15 cellular contexts compared by ENCODE assay signal in the genomic region with DNA sequence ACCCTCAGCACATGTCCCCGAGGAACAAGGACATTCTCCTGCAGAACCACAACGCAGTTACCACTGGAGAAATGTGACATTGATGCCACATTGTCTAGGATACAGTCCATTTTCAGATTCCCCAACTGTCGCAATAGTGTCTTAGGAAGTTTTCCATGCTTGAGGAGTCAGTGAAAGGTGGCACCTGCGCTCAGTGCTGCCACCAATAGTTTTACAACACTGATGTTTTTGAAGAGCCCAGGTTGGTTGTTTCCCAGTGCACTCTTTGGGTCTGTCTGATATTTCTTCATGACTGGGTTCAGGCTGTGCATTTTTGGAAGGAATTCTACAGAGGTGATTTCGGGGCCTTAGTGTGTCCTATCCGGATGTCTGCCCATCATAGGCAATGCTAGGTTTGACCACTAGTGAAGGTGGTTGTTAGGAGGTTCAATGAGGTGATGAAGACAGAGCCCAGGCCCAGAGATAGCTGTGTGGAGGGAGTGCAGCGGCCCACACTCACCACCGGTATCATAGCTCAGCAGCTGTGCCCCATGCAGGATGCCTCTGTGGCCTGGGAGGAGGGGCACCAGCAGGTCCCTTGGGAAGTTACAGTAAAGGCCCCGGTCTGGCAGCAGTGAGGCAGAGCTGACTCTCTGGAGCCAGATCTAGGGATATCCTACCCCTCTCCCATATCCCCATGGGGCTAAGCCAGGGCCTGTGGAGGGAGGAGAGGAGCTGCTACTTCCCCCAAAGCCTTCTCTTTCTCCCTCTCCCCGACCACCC.
DNase-seq lines count a peak whose midpoint lies in the region; ATAC-seq and TF ChIP-seq lines count a peak whose summit lies in the region.
"Had no signal": no experiment of that assay in that cellular context is flagged by ENCODE, and none has a peak within 500 bp of the region (broad histone marks: within the 10 kb centered on the region; RNA-seq: fewer than 3 reads in every experiment).

No MANE protein-coding gene starts in this region.

- H3K27ac Mint-ChIP-seq in stimulated activated naive B cell treated with anti-CD40 and anti-IgM and Interleukin-4, amounts not matched to agents 10 μg/mL and 1 μg/mL and 100 μg/mL, for 72 hours, result peak overlapping the region; percentile 73
- H3K27ac Mint-ChIP-seq: activated naive CD4-positive, alpha-beta T cell treated with anti-CD3 and anti-CD28 coated beads, Interleukin-2, amount 50 U/mL, for 24 hours; natural killer cell treated with Interleukin-12 subunit alpha and Interleukin-12 subunit beta and Interleukin-15 and Interleukin-18, amount 100 ng/mL, for 72 hours; T-helper 1 cell treated with Interleukin-12 subunit alpha and Interleukin-12 subunit beta and Interleukin-4 antibody, amounts not matched to agents 30 μg/mL and 1 μg/mL, for 36 hours had no signal

- peak overlapping the region; percentile 53 to 86 (median 74) for H3K27ac ChIP-seq in heart right ventricle
- H3K27ac ChIP-seq in A673 (ENCODE audit: low read depth, low read length, poor library complexity, severe bottlenecking), result no peak overlapping the region
- H3K27ac ChIP-seq in SK-N-SH (ENCODE audit: low read depth in 2 of 2, low read length in 1 of 2), result no peak overlapping the region; a peak in 1 of 4 replicates
- H3K27ac ChIP-seq: A549 had no signal

- no peak for TF ChIP-seq EP300 in SK-N-SH (IDR thresholded peaks at IDR 0.05; ENCODE audit: borderline replicate concordance in 1 of 2, low read depth in 1 of 2, low read length in 1 of 2)

- H3K27me3 Mint-ChIP-seq in stimulated activated naive B cell treated with anti-CD40 and anti-IgM and Interleukin-4, amounts not matched to agents 10 μg/mL and 1 μg/mL and 100 μg/mL, for 72 hours, result no peaks in the 10 kb centered on the region
- H3K27me3 Mint-ChIP-seq: activated naive CD4-positive, alpha-beta T cell treated with anti-CD3 and anti-CD28 coated beads, Interleukin-2, amount 50 U/mL, for 24 hours; natural killer cell treated with Interleukin-12 subunit alpha and Interleukin-12 subunit beta and Interleukin-15 and Interleukin-18, amount 100 ng/mL, for 72 hours had no signal

- peaks cover 16 to 57% (median 53%) of the 10 kb centered on the region in 9 donors for H3K4me1 ChIP-seq in heart right ventricle
- H3K4me1 ChIP-seq in A673 (ENCODE audit: insufficient read depth, low read length, poor library complexity, severe bottlenecking), result no peaks in the 10 kb centered on the region
- peaks cover 0 to 44% of the 10 kb centered on the region in 2 experiments; a peak in 1 of 4 replicates for H3K4me1 ChIP-seq in SK-N-SH (ENCODE audit: control insufficient read depth in 1 of 2, insufficient read depth in 2 of 2, low read depth in 1 of 2, low read length in 1 of 2)
- H3K4me1 ChIP-seq: A549 had no signal

- H3K36me3 Mint-ChIP-seq in stimulated activated naive B cell treated with anti-CD40 and anti-IgM and Interleukin-4, amounts not matched to agents 10 μg/mL and 1 μg/mL and 100 μg/mL, for 72 hours, result peaks cover 24 to 44% of the 10 kb centered on the region in 2 donors
- H3K36me3 Mint-ChIP-seq: natural killer cell treated with Interleukin-12 subunit alpha and Interleukin-12 subunit beta and Interleukin-15 and Interleukin-18, amount 100 ng/mL, for 72 hours had no signal

- no peaks in the 10 kb centered on the region for H3K9me3 Mint-ChIP-seq in stimulated activated naive B cell treated with anti-CD40 and anti-IgM and Interleukin-4, amounts not matched to agents 10 μg/mL and 1 μg/mL and 100 μg/mL, for 72 hours
- H3K9me3 Mint-ChIP-seq: activated naive CD4-positive, alpha-beta T cell treated with anti-CD3 and anti-CD28 coated beads, Interleukin-2, amount 50 U/mL, for 24 hours; natural killer cell treated with Interleukin-12 subunit alpha and Interleukin-12 subunit beta and Interleukin-15 and Interleukin-18, amount 100 ng/mL, for 72 hours; T-helper 1 cell treated with Interleukin-12 subunit alpha and Interleukin-12 subunit beta and Interleukin-4 antibody, amounts not matched to agents 30 μg/mL and 1 μg/mL, for 36 hours had no signal

- H3K9me3 ChIP-seq in heart right ventricle (no peaks in the 10 kb centered on the region), A673 (ENCODE audit: low read depth, low read length, poor library complexity, severe bottlenecking) (no peaks in the 10 kb centered on the region), SK-N-SH (no peaks in the 10 kb centered on the region)
- H3K9me3 ChIP-seq: A549, upper lobe of left lung had no signal

- CTCF ChIA-PET in A673 (lab: Charles Lee), result no interaction called here
- CTCF ChIA-PET in SK-N-SH (lab: Yijun Ruan, JAX), result interaction anchor here (0.6 to 2.7 kb wide), 8 partner anchors 10 to 219 kb away, joined by 3 to 18 read pairs (median 5); no protein-coding TSS in a partner anchor

- intact Hi-C loops in Right ventricle myocardium inferior (cut with DNase I), result loop anchor here (5.0 kb wide), 1 partner anchor 73 kb away; no protein-coding TSS in a partner anchor
- intact Hi-C loops in cardiac septum (cut with DNase I), result loop anchor here (5.0 kb wide), 2 partner anchors 58 to 73 kb away; no protein-coding TSS in a partner anchor
- intact Hi-C loops in heart right ventricle (cut with DNase I), result no loop called here
- intact Hi-C loops in A673 (cut with micrococcal nuclease; ENCODE audit: unreplicated experiment), result no loop called here

- H3K4me2 ChIP-seq in SK-N-SH, result no peak overlapping the region
- H3K4me2 ChIP-seq: A549 had no signal

- H4K20me1 ChIP-seq in SK-N-SH (ENCODE audit: insufficient read depth), result no peaks in the 10 kb centered on the region

- no peaks in the 10 kb centered on the region; the same call in 1 of the 2 replicates for H3K79me2 ChIP-seq in SK-N-SH (ENCODE audit: insufficient read depth)

- no peaks in the 10 kb centered on the region for H3F3A ChIP-seq in SK-N-SH (replicated peaks; ENCODE audit: insufficient read depth)

- TF ChIP-seq RAD21 in SK-N-SH (IDR thresholded peaks at IDR 0.05; ENCODE audit: low read length), result no peak

- H3K4me3 Mint-ChIP-seq in stimulated activated naive B cell treated with anti-CD40 and anti-IgM and Interleukin-4, amounts not matched to agents 10 μg/mL and 1 μg/mL and 100 μg/mL, for 72 hours, result no peak overlapping the region
- H3K4me3 Mint-ChIP-seq: activated naive CD4-positive, alpha-beta T cell treated with anti-CD3 and anti-CD28 coated beads, Interleukin-2, amount 50 U/mL, for 24 hours; natural killer cell treated with Interleukin-12 subunit alpha and Interleukin-12 subunit beta and Interleukin-15 and Interleukin-18, amount 100 ng/mL, for 72 hours; T-helper 1 cell treated with Interleukin-12 subunit alpha and Interleukin-12 subunit beta and Interleukin-4 antibody, amounts not matched to agents 30 μg/mL and 1 μg/mL, for 36 hours had no signal

- peak; percentile 27 for ATAC-seq in Right ventricle myocardium inferior
- ATAC-seq in heart right ventricle, result peak in 5 of 8 donors; percentile 15 to 44 (median 15)
- peak; percentile 77 to 81 for ATAC-seq in stimulated activated naive B cell treated with anti-CD40 and anti-IgM and Interleukin-4, amounts not matched to agents 10 μg/mL and 1 μg/mL and 100 μg/mL, for 72 hours (replicated peaks)
- ATAC-seq: natural killer cell treated with Interleukin-12 subunit alpha and Interleukin-12 subunit beta and Interleukin-15 and Interleukin-18, amount 100 ng/mL, for 72 hours had no signal

- H3K9ac ChIP-seq in SK-N-SH, result no peak overlapping the region

- peaks cover 49 to 77% of the 10 kb centered on the region in 2 donors for H3K4me1 Mint-ChIP-seq in stimulated activated naive B cell treated with anti-CD40 and anti-IgM and Interleukin-4, amounts not matched to agents 10 μg/mL and 1 μg/mL and 100 μg/mL, for 72 hours
- H3K4me1 Mint-ChIP-seq: activated naive CD4-positive, alpha-beta T cell treated with anti-CD3 and anti-CD28 coated beads, Interleukin-2, amount 50 U/mL, for 24 hours had no signal

- H3K4me3 ChIP-seq in heart right ventricle (no peak overlapping the region), A673 (ENCODE audit: low read depth, low read length, poor library complexity, severe bottlenecking) (no peak overlapping the region), SK-N-SH (ENCODE audit: low read depth in 2 of 2, low read length in 1 of 2) (no peak overlapping the region)
- H3K4me3 ChIP-seq: A549, upper lobe of left lung had no signal

- DNase-seq in Right ventricle myocardium inferior (ENCODE audit: missing footprints) (peak; percentile 23), cardiac septum (ENCODE audit: low spot score) (no peak), NCI-H82 (lab: John Stamatoyannopoulos, UW) (peak; percentile 71), heart right ventricle (no peak), putamen (ENCODE audit: low spot score) (no peak), A673 (ENCODE audit: low spot score) (no peak), SK-N-SH (no peak)
- peak; percentile 41 for DNase-seq in stimulated activated naive B cell treated with anti-CD40 and anti-IgM and Interleukin-4, amounts not matched to agents 10 μg/mL and 1 μg/mL and 100 μg/mL, for 72 hours
- DNase-seq: activated CD8-positive, alpha-beta memory T cell treated with anti-CD3 and anti-CD28 coated beads for 24 hours; NCI-H1436 treated with DMSO at 0.1 percent for 48 hours; upper lobe of left lung had no signal

- no peak for TF ChIP-seq CTCF in heart right ventricle (IDR thresholded peaks at IDR 0.05)
- TF ChIP-seq CTCF in A673 (conservative IDR thresholded peaks at IDR 0.05; ENCODE audit: low read depth, low read length), result no peak
- no peak for TF ChIP-seq CTCF in SK-N-SH (IDR thresholded peaks at IDR 0.05)

- H3K27me3 ChIP-seq in heart right ventricle, result no peaks in the 10 kb centered on the region
- H3K27me3 ChIP-seq in A673 (replicated peaks; ENCODE audit: insufficient read depth, low read depth, low read length, poor library complexity), result no peaks in the 10 kb centered on the region
- no peaks in the 10 kb centered on the region for H3K27me3 ChIP-seq in SK-N-SH (ENCODE audit: insufficient read depth)
- H3K27me3 ChIP-seq: upper lobe of left lung had no signal

- no TSS peak for BruUV-seq in A673 (replicated peaks; lab: Mats Ljungman, UMichigan)

- no peak overlapping the region for H2AFZ ChIP-seq in SK-N-SH (ENCODE audit: low read depth)

- H3K36me3 ChIP-seq in heart right ventricle (no peaks in the 10 kb centered on the region), A673 (ENCODE audit: insufficient read depth, low read length, poor library complexity, severe bottlenecking) (no peaks in the 10 kb centered on the region), SK-N-SH (replicated peaks in 1 of 2; ENCODE audit: control insufficient read depth in 1 of 2, insufficient read depth in 2 of 2, low read length in 1 of 2) (no peaks in the 10 kb centered on the region)

- no peaks in the 10 kb centered on the region for H3K9me2 ChIP-seq in SK-N-SH

- WGBS in heart right ventricle, 2 donors, result 67 to 73% methylated on average over 10 of the region's 10 CpGs
- WGBS in SK-N-SH (ENCODE audit: low lambda C conversion rate), result 89% methylated on average over 7 of the region's 10 CpGs

- POLR2A ChIA-PET in A673 (lab: Charles Lee; ENCODE audit: low non-redundant PET), result no interaction called here
- POLR2A ChIA-PET in SK-N-SH (lab: Yijun Ruan, JAX), result no interaction called here

TF ChIP-seq in SK-N-SH, 30 proteins besides CTCF, POLR2A, EP300 and RAD21:
- TF ChIP-seq TCF12 (IDR thresholded peaks at IDR 0.05), result no peak

Comparison
In these comparisons a context has a peak if more than half of its experiments do, and no peak if none do; other contexts are left out.
1. DNase-seq: peak in Right ventricle myocardium inferior (single experiment), NCI-H82 (single experiment) and stimulated activated naive B cell treated with anti-CD40 and anti-IgM and Interleukin-4, amounts not matched to agents 10 μg/mL and 1 μg/mL and 100 μg/mL, for 72 hours (single experiment); none in cardiac septum (single experiment), heart right ventricle (0 of 2), putamen (single experiment), A673 (single experiment) and SK-N-SH (single experiment).
2. intact Hi-C loops: an anchor here in Right ventricle myocardium inferior (5.0 kb wide) and cardiac septum (5.0 kb wide); none called in heart right ventricle and A673.
3. ATAC-seq: peak in every context shown above with its lines; median percentile 79 in stimulated activated naive B cell treated with anti-CD40 and anti-IgM and Interleukin-4, amounts not matched to agents 10 μg/mL and 1 μg/mL and 100 μg/mL, for 72 hours; 27 in Right ventricle myocardium inferior; 15 in heart right ventricle.
4. H3K27ac ChIP-seq: peak in heart right ventricle (10 of 10); none in A673 (single experiment) and SK-N-SH (0 of 2).